In genomic region chr10:69141304-69141703, GRCh38 we compare ENCODE assay signal across 23 cellular contexts.
"Had no signal": no experiment of that assay in that cellular context is flagged by ENCODE, and none has a peak within 500 bp of the region (broad histone marks: within the 10 kb centered on the region; RNA-seq: fewer than 3 reads in every experiment).

No MANE protein-coding gene starts in this region.

- H3K27me3 Mint-ChIP-seq: activated naive CD8-positive, alpha-beta T cell treated with anti-CD3 and anti-CD28 coated beads, Interleukin-2, amount 10 ng/mL, durations not matched to agents 7 days and 5 days; naive B cell; T-helper 17 cell had no signal

- H3K36me3 Mint-ChIP-seq: naive B cell had no signal

- H3K36me3 ChIP-seq: ovary had no signal

- ATAC-seq: gastroesophageal sphincter; heart left ventricle; left ventricle myocardium superior; mucosa of descending colon; psoas muscle; right cardiac atrium; stimulated activated naive CD8-positive, alpha-beta T cell treated with anti-CD3 and anti-CD28 coated beads, Interleukin-15, Interleukin-2, amounts not matched to agents 100 U/mL and 50 U/mL, for 24 hours; T-helper 17 cell had no signal

- H3K4me1 ChIP-seq: gastroesophageal sphincter, tibial artery had no signal

- H3K27ac ChIP-seq: coronary artery, gastroesophageal sphincter, heart left ventricle, ovary, psoas muscle, skin epidermis, tibial artery, WERI-Rb-1 had no signal

- H3K4me3 Mint-ChIP-seq: activated naive CD8-positive, alpha-beta T cell treated with anti-CD3 and anti-CD28 coated beads, Interleukin-2, amount 10 ng/mL, durations not matched to agents 7 days and 5 days; naive B cell; T-helper 17 cell had no signal

- H3K27ac Mint-ChIP-seq: activated naive CD8-positive, alpha-beta T cell treated with anti-CD3 and anti-CD28 coated beads, Interleukin-2, amount 10 ng/mL, durations not matched to agents 7 days and 5 days; activated T-helper 2 cell treated with anti-CD3 and anti-CD28 coated beads, Interferon-gamma antibody, Interleukin-2, Interleukin-4, amounts not matched to agents 10 μg/mL and 5 μg/mL and 100 μg/mL, durations not matched to agents 14 hours and 24 hours and 36 hours had no signal

- H3K4me3 ChIP-seq: coronary artery, gastroesophageal sphincter, heart left ventricle, mucosa of descending colon, ovary, psoas muscle, skin epidermis, tibial artery had no signal

- DNase-seq: activated CD4-positive, alpha-beta T cell treated with anti-CD3 and anti-CD28 coated beads, Interleukin-2, amount 50 U/mL, for 48 hours; activated naive CD4-positive, alpha-beta T cell treated with Interleukin-2 at 50 U/mL for 16 hours; activated naive CD8-positive, alpha-beta T cell treated with anti-CD3 and anti-CD28 coated beads, Interleukin-2, amount 10 ng/mL, durations not matched to agents 7 days and 5 days; activated T-cell treated with anti-CD3 and anti-CD28 coated beads, Interleukin-2, amount 50 U/mL, for 1 hour; amygdala; caudate nucleus; heart left ventricle; left ventricle myocardium superior; mesenchymal stem cell; mucosa of descending colon; naive B cell; ovary; psoas muscle; right cardiac atrium; stimulated activated naive CD8-positive, alpha-beta T cell treated with anti-CD3 and anti-CD28 coated beads, Interleukin-15, Interleukin-2, amounts not matched to agents 100 U/mL and 50 U/mL, for 24 hours; substantia nigra; T-helper 17 cell; tibial artery; WERI-Rb-1 had no signal

- H3K9me3 ChIP-seq: gastroesophageal sphincter, heart left ventricle, mucosa of descending colon, ovary, psoas muscle, tibial artery had no signal

- H3K27me3 ChIP-seq: gastroesophageal sphincter, heart left ventricle, ovary, tibial artery had no signal

- H3K9me3 Mint-ChIP-seq: activated naive CD8-positive, alpha-beta T cell treated with anti-CD3 and anti-CD28 coated beads, Interleukin-2, amount 10 ng/mL, durations not matched to agents 7 days and 5 days; activated T-helper 2 cell treated with anti-CD3 and anti-CD28 coated beads, Interferon-gamma antibody, Interleukin-2, Interleukin-4, amounts not matched to agents 10 μg/mL and 5 μg/mL and 100 μg/mL, durations not matched to agents 14 hours and 24 hours and 36 hours; naive B cell had no signal
